In the genomic region with DNA sequence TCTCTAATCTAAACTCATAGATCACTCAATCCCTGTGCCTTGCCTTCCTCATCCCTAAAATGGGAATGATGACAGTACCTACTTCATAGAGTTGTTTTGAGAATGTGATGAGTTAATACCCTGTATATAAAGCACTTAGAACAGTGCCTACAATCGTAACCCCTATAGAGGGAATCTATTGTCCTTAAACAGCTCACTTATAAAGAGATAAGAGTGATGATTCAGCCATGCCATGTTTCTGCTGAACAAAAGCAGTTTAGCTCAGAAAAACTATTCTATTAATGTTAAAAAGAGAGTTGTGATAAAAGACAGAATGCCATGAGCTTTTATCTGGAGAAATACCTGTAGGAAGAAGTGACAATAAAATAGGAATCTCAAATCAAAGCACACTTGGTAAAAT, we compare ENCODE assay signal across 17 cellular contexts.
DNase-seq lines count a peak whose midpoint lies in the region; ATAC-seq, FAIRE-seq and TF ChIP-seq lines count a peak whose summit lies in the region.
"Had no signal": no experiment of that assay in that cellular context is flagged by ENCODE, and none has a peak within 500 bp of the region (broad histone marks: within the 10 kb centered on the region; RNA-seq: fewer than 3 reads in every experiment).

No MANE protein-coding gene starts in this region.

- FAIRE-seq in H54 (lab: Jason Lieb, UNC): peak; percentile 48
- no peak for FAIRE-seq in K562 (lab: Jason Lieb, UNC)
- FAIRE-seq: GM12891, H1 had no signal

- POLR2A ChIA-PET in K562 (lab: Yijun Ruan, JAX): no interaction called here
- POLR2A ChIA-PET in activated CD8-positive, alpha-beta T cell treated with anti-CD3 and anti-CD28 coated beads, Interleukin-2, amount 10 ng/mL, durations not matched to agents 7 days and 5 days (lab: Charles Lee): no interaction called here

- no peaks in the 10 kb centered on the region for H3K36me3 ChIP-seq in K562 (ENCODE audit: control insufficient read depth, insufficient read depth, low read length)

- no peak for TF ChIP-seq POLR2A in H54 (IDR thresholded peaks at IDR 0.05; ENCODE audit: low read depth, low read length)
- no peak for TF ChIP-seq POLR2A in K562 (conservative IDR thresholded peaks at IDR 0.05)

- no peak overlapping the region for H3K4me3 ChIP-seq in K562

- no peak for TF ChIP-seq CTCF in K562 (IDR thresholded peaks at IDR 0.05 in 2 of 3, conservative IDR thresholded peaks at IDR 0.05 in 1 of 3; ENCODE audit: insufficient read depth in 2 of 3, low read depth in 1 of 3, low read length in 3 of 3)
- no peak for TF ChIP-seq CTCF in nephron (IDR thresholded peaks at IDR 0.05; ENCODE audit: unreplicated experiment in 3 of 3)

- CTCF ChIA-PET in K562 (lab: Yijun Ruan, JAX; ENCODE audit: low intra/inter-chr PET ratio): no interaction called here
- CTCF ChIA-PET in activated CD8-positive, alpha-beta T cell treated with anti-CD3 and anti-CD28 coated beads, Interleukin-2, amount 10 ng/mL, durations not matched to agents 7 days and 5 days (lab: Charles Lee): interaction anchor here (0.7 kb wide), 1 partner anchor 202 kb away, joined by 3 read pairs; no protein-coding TSS in a partner anchor

- no peak for DNase-seq in H54 (ENCODE audit: insufficient read length, low spot score)
- DNase-seq in RKO (ENCODE audit: low spot score): peak; percentile 51
- no peak for DNase-seq in K562 (ENCODE audit: extremely low read depth in 1 of 4, low spot score in 3 of 4)
- no peak for DNase-seq in left lobe of liver (ENCODE audit: low spot score)
- no peak for DNase-seq in activated CD8-positive, alpha-beta T cell treated with anti-CD3 and anti-CD28 coated beads, Interleukin-2, amount 10 ng/mL, durations not matched to agents 7 days and 5 days
- DNase-seq: C1 segment of cervical spinal cord; CD8-positive, alpha-beta memory T cell; KG1; NCI-H1417; NCI-H187 treated with DMSO at 0.1 percent for 48 hours; NCI-H2227 treated with DMSO at 0.1 percent for 48 hours; NCI-H510A treated with DMSO at 0.1 percent for 48 hours; NCI-H82 had no signal

- no peak overlapping the region for H3K9ac ChIP-seq in K562 (ENCODE audit: insufficient read depth in 1 of 2, low read depth in 2 of 2, low read length in 2 of 2)

- no peak for TF ChIP-seq RAD21 in K562 (CRISPR knock-in tag; conservative IDR thresholded peaks at IDR 0.05 in 1 of 2, IDR thresholded peaks at IDR 0.05 in 1 of 2)

- no peak overlapping the region for H3K4me3 Mint-ChIP-seq in nephron
- no peak overlapping the region for H3K4me3 Mint-ChIP-seq in activated CD8-positive, alpha-beta T cell treated with anti-CD3 and anti-CD28 coated beads, Interleukin-2, amount 10 ng/mL, durations not matched to agents 7 days and 5 days
- H3K4me3 Mint-ChIP-seq: CD8-positive, alpha-beta memory T cell had no signal

- H3K36me3 Mint-ChIP-seq in nephron (ENCODE audit: low read depth): peaks cover 4% of the 10 kb centered on the region
- peaks cover 10% of the 10 kb centered on the region for H3K36me3 Mint-ChIP-seq in activated CD8-positive, alpha-beta T cell treated with anti-CD3 and anti-CD28 coated beads, Interleukin-2, amount 10 ng/mL, durations not matched to agents 7 days and 5 days (ENCODE audit: low read depth)

- no peak overlapping the region for H3K4me2 ChIP-seq in K562 (ENCODE audit: insufficient read depth, low read length)

- no peak overlapping the region for H3K27ac ChIP-seq in K562 (ENCODE audit: extremely low read depth, low read depth, low read length)

- intact Hi-C loops in K562 (cut with micrococcal nuclease): no loop called here

- no peaks in the 10 kb centered on the region for H3K9me3 Mint-ChIP-seq in nephron
- no peaks in the 10 kb centered on the region for H3K9me3 Mint-ChIP-seq in activated CD8-positive, alpha-beta T cell treated with anti-CD3 and anti-CD28 coated beads, Interleukin-2, amount 10 ng/mL, durations not matched to agents 7 days and 5 days (ENCODE audit: insufficient read depth)
- H3K9me3 Mint-ChIP-seq: CD8-positive, alpha-beta memory T cell had no signal

- in situ Hi-C loops in K562 (cut with MboI): no loop called here

- no TSS peak for BruUV-seq in K562 (replicated peaks; lab: Mats Ljungman, UMichigan)

- H4K20me1 ChIP-seq in K562 (replicated peaks; ENCODE audit: control insufficient read depth, insufficient read depth, low read length): no peaks in the 10 kb centered on the region

- no peaks in the 10 kb centered on the region for H3K79me2 ChIP-seq in K562 (ENCODE audit: control insufficient read depth, insufficient read depth, low read length)

- no peaks in the 10 kb centered on the region for H3K9me1 ChIP-seq in K562 (ENCODE audit: control insufficient read depth, insufficient read depth, low read length)

- H3K27me3 ChIP-seq in K562 (ENCODE audit: control insufficient read depth in 2 of 2, insufficient read depth in 2 of 2, low read length in 2 of 2): no peaks in the 10 kb centered on the region

- no peaks in the 10 kb centered on the region for H3K9me3 ChIP-seq in K562 (replicated peaks; ENCODE audit: control insufficient read depth, insufficient read depth, low read depth, low read length)

- H3K27me3 Mint-ChIP-seq in nephron (ENCODE audit: low read depth): no peaks in the 10 kb centered on the region
- H3K27me3 Mint-ChIP-seq in activated CD8-positive, alpha-beta T cell treated with anti-CD3 and anti-CD28 coated beads, Interleukin-2, amount 10 ng/mL, durations not matched to agents 7 days and 5 days (ENCODE audit: low read depth): no peaks in the 10 kb centered on the region

- no peak for TF ChIP-seq EP300 in K562 (IDR thresholded peaks at IDR 0.05; ENCODE audit: low read length)

- ATAC-seq in K562: no peak
- ATAC-seq in left lobe of liver: no peak
- ATAC-seq in activated CD8-positive, alpha-beta T cell treated with anti-CD3 and anti-CD28 coated beads, Interleukin-2, amount 10 ng/mL, durations not matched to agents 7 days and 5 days: no peak
- no peak for ATAC-seq in GM18909 (IDR thresholded peaks at IDR 0.05; ENCODE audit: poor library complexity, unreplicated experiment)

- no peak overlapping the region for H2AFZ ChIP-seq in K562 (ENCODE audit: low read depth, low read length)

- no peaks in the 10 kb centered on the region; a peak in 2 of 5 replicates for H3K4me1 ChIP-seq in K562 (replicated peaks in 1 of 2; ENCODE audit: control insufficient read depth in 2 of 2, insufficient read depth in 2 of 2, low read length in 2 of 2)

- H3K4me1 Mint-ChIP-seq in nephron: peaks cover 62% of the 10 kb centered on the region
- peaks cover 27% of the 10 kb centered on the region for H3K4me1 Mint-ChIP-seq in activated CD8-positive, alpha-beta T cell treated with anti-CD3 and anti-CD28 coated beads, Interleukin-2, amount 10 ng/mL, durations not matched to agents 7 days and 5 days (ENCODE audit: low read depth)

- 7% methylated on average over 1 of the region's 1 CpG for WGBS in K562 (ENCODE audit: insufficient coverage, low coverage, missing lambda C conversion rate)

- peak overlapping the region in 2 of 3 experiments; percentile 28 to 61 for H3K27ac Mint-ChIP-seq in nephron
- no peak overlapping the region for H3K27ac Mint-ChIP-seq in activated CD8-positive, alpha-beta T cell treated with anti-CD3 and anti-CD28 coated beads, Interleukin-2, amount 10 ng/mL, durations not matched to agents 7 days and 5 days

TF ChIP-seq in K562, 482 proteins besides CTCF, POLR2A, EP300 and RAD21:
- TF ChIP-seq MAZ (CRISPR knock-in tag; conservative IDR thresholded peaks at IDR 0.05 in 1 of 2, IDR thresholded peaks at IDR 0.05 in 1 of 2) (no peak), ZNF175 (CRISPR knock-in tag; IDR thresholded peaks at IDR 0.05; ENCODE audit: low read depth) (no peak), FOSL1 (tag; conservative IDR thresholded peaks at IDR 0.05) (peak; percentile 57; the same call in 1 of the 2 replicates), JUND (IDR thresholded peaks at IDR 0.05; ENCODE audit: borderline replicate concordance, low read depth, low read length) (0 out of 2 replicates have a peak, but pooled peaks have one; percentile 3), JUND (tag; IDR thresholded peaks at IDR 0.05; ENCODE audit: borderline replicate concordance, low read depth, low read length) (no peak), ZNF217 (CRISPR knock-in tag; IDR thresholded peaks at IDR 0.05) (no peak), PHF21A (IDR thresholded peaks at IDR 0.05; ENCODE audit: borderline replicate concordance, low read depth) (no peak)
